Comparison of ENCODE assay signal across 21 cellular contexts in the genomic region with DNA sequence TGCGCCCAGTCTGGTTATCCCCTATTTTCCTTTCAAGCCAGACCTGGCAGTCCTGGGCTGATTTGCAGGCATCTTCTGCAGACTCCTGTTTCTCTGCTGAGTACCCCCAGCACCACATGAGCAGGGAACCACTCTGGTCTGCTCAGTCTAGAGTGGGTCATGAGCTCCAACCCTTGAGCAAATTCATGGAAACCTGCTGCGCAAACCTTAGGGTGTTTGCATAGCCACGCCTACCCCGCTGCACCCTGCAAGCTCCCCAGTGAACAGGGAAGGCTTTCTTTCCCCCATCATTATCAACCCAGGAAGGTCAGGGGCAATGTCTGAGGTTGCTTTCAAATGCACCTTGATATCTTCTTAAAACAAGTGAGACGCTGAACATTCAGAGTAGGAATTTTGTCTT. TPM values are rescaled to one million over a fixed set of nuclear protein-coding genes. Genes with fewer than 3 reads are reported as not detected.
DNase-seq lines count a peak whose midpoint lies in the region; ATAC-seq and TF ChIP-seq lines count a peak whose summit lies in the region.
"Had no signal": no experiment of that assay in that cellular context is flagged by ENCODE, and none has a peak within 500 bp of the region (broad histone marks: within the 10 kb centered on the region; RNA-seq: fewer than 3 reads in every experiment).

No MANE protein-coding gene starts in this region.

- no peaks in the 10 kb centered on the region for H3K9me3 Mint-ChIP-seq in activated naive CD4-positive, alpha-beta T cell treated with anti-CD3 and anti-CD28 coated beads, Interleukin-2, amount 50 U/mL, for 24 hours
- no peaks in the 10 kb centered on the region for H3K9me3 Mint-ChIP-seq in type B pancreatic cell
- H3K9me3 Mint-ChIP-seq: activated B cell treated with CpG ODN at 0.5 μM for 24 hours had no signal

- peaks cover 7% of the 10 kb centered on the region for H3K36me3 Mint-ChIP-seq in activated naive CD4-positive, alpha-beta T cell treated with anti-CD3 and anti-CD28 coated beads, Interleukin-2, amount 50 U/mL, for 24 hours
- peaks cover 20% of the 10 kb centered on the region for H3K36me3 Mint-ChIP-seq in type B pancreatic cell

- H3K9ac ChIP-seq in mucosa of rectum (ENCODE audit: low read depth in 1 of 2, low read length in 2 of 2): peak overlapping the region; percentile 14 to 83

- H3K36me3 ChIP-seq in body of pancreas (replicated peaks in 1 of 2; ENCODE audit: insufficient read depth in 1 of 2, low read depth in 2 of 2) (peaks cover 0 to 6% of the 10 kb centered on the region in 2 donors), mucosa of rectum (ENCODE audit: control insufficient read depth in 2 of 2, insufficient read depth in 2 of 2, low read length in 2 of 2) (peaks cover 16 to 17% of the 10 kb centered on the region in 2 donors), adrenal gland (replicated peaks in 1 of 2) (peaks cover 0 to 26% of the 10 kb centered on the region in 2 donors)

- TF ChIP-seq CTCF in body of pancreas (IDR thresholded peaks at IDR 0.05) (no peak), type B pancreatic cell (conservative IDR thresholded peaks at IDR 0.05) (no peak), adrenal gland (IDR thresholded peaks at IDR 0.05) (no peak)

- H3K27me3 ChIP-seq in body of pancreas (no peaks in the 10 kb centered on the region), mucosa of rectum (ENCODE audit: control insufficient read depth in 2 of 2, insufficient read depth in 2 of 2, low read length in 2 of 2) (no peaks in the 10 kb centered on the region), adrenal gland (no peaks in the 10 kb centered on the region)
- H3K27me3 ChIP-seq: tibial artery had no signal

- TF ChIP-seq POLR2A in body of pancreas (IDR thresholded peaks at IDR 0.05) (no peak), adrenal gland (IDR thresholded peaks at IDR 0.05) (no peak)

- WGBS in body of pancreas, 2 donors: 55 to 57% methylated on average over 5 of the region's 5 CpGs
- 96 to 99% (median 98%) methylated on average over 5 of the region's 5 CpGs for whole genome bisulfite sequencing in adrenal gland, 4 donors

- ATAC-seq in body of pancreas (no peak), GM21423 (IDR thresholded peaks at IDR 0.05; ENCODE audit: unreplicated experiment) (no peak)
- ATAC-seq: naive thymus-derived CD8-positive, alpha-beta T cell; psoas muscle had no signal

- H3K4me1 ChIP-seq in body of pancreas (peaks cover 51% of the 10 kb centered on the region), mucosa of rectum (ENCODE audit: control insufficient read depth in 2 of 2, insufficient read depth in 2 of 2, low read length in 2 of 2) (peaks cover 31 to 48% of the 10 kb centered on the region in 2 donors), adrenal gland (replicated peaks in 1 of 2) (peaks cover 0 to 32% of the 10 kb centered on the region in 2 donors)

- no peaks in the 10 kb centered on the region for H3K27me3 Mint-ChIP-seq in activated naive CD4-positive, alpha-beta T cell treated with anti-CD3 and anti-CD28 coated beads, Interleukin-2, amount 50 U/mL, for 24 hours
- H3K27me3 Mint-ChIP-seq in type B pancreatic cell: peaks cover 7% of the 10 kb centered on the region
- H3K27me3 Mint-ChIP-seq: activated B cell treated with CpG ODN at 0.5 μM for 24 hours; CD4-positive, alpha-beta memory T cell; naive thymus-derived CD8-positive, alpha-beta T cell had no signal

- H3K9me3 ChIP-seq in body of pancreas (no peaks in the 10 kb centered on the region), mucosa of rectum (ENCODE audit: control insufficient read depth in 2 of 2, low read length in 2 of 2) (no peaks in the 10 kb centered on the region), adrenal gland (replicated peaks in 1 of 3) (no peaks in the 10 kb centered on the region)
- H3K9me3 ChIP-seq: psoas muscle, tibial artery had no signal

- intact Hi-C loops in body of pancreas (cut with DNase I): no loop called here
- intact Hi-C loops in adrenal gland (cut with DNase I): no loop called here

- peak overlapping the region; percentile 1 for H3K27ac Mint-ChIP-seq in activated naive CD4-positive, alpha-beta T cell treated with anti-CD3 and anti-CD28 coated beads, Interleukin-2, amount 50 U/mL, for 24 hours
- peak overlapping the region; percentile 95 for H3K27ac Mint-ChIP-seq in type B pancreatic cell
- H3K27ac Mint-ChIP-seq: activated B cell treated with CpG ODN at 0.5 μM for 24 hours; CD4-positive, alpha-beta memory T cell had no signal

- no peak overlapping the region for H3K4me3 Mint-ChIP-seq in activated naive CD4-positive, alpha-beta T cell treated with anti-CD3 and anti-CD28 coated beads, Interleukin-2, amount 50 U/mL, for 24 hours
- H3K4me3 Mint-ChIP-seq in type B pancreatic cell: peak overlapping the region; percentile 36
- H3K4me3 Mint-ChIP-seq: activated B cell treated with CpG ODN at 0.5 μM for 24 hours; CD4-positive, alpha-beta memory T cell; naive thymus-derived CD8-positive, alpha-beta T cell had no signal

- H3K4me3 ChIP-seq in body of pancreas (no peak overlapping the region), mucosa of rectum (ENCODE audit: low read length in 2 of 2) (peak overlapping the region; percentile 21 to 57), adrenal gland (no peak overlapping the region)
- H3K4me3 ChIP-seq: psoas muscle, tibial artery had no signal

- H3K4me1 Mint-ChIP-seq in activated naive CD4-positive, alpha-beta T cell treated with anti-CD3 and anti-CD28 coated beads, Interleukin-2, amount 50 U/mL, for 24 hours: peaks cover 44% of the 10 kb centered on the region
- H3K4me1 Mint-ChIP-seq in type B pancreatic cell (ENCODE audit: unreplicated experiment): peaks cover 46% of the 10 kb centered on the region

- H3K27ac ChIP-seq in body of pancreas (peak overlapping the region; percentile 5 to 97 (median 91)), mucosa of rectum (ENCODE audit: low read depth in 2 of 2, low read length in 2 of 2) (peak overlapping the region; percentile 84 to 96), adrenal gland (peak overlapping the region in 2 of 5 donors; percentile 37 to 45)
- H3K27ac ChIP-seq: psoas muscle had no signal

- no peak for DNase-seq in activated naive CD4-positive, alpha-beta T cell (lab: John Stamatoyannopoulos, UW)
- peak in 1 of 4 donors; percentile 28 for DNase-seq in body of pancreas
- no peak for DNase-seq in type B pancreatic cell (ENCODE audit: extremely low spot score, unreplicated experiment)
- no peak for DNase-seq in adrenal gland
- DNase-seq in T-helper 2 cell: no peak
- DNase-seq: ACHN; activated B cell treated with CpG ODN at 0.5 μM for 24 hours; activated CD8-positive, alpha-beta memory T cell treated with anti-CD3 and anti-CD28 coated beads for 24 hours; CD4-positive, alpha-beta memory T cell; cerebellar nuclear complex; DMS79; naive thymus-derived CD8-positive, alpha-beta T cell; NCI-H146; NCI-H226; psoas muscle; Right ventricle myocardium superior; stimulated activated CD4-positive, alpha-beta T cell treated with anti-CD3 and anti-CD28 coated beads, Interleukin-12 subunit alpha, Interleukin-12 subunit beta, amount 100 ng/mL, for 4 hours; tibial artery had no signal

RNA-seq across cellular contexts. Expression of gene KCNE1, which starts 11.0 kb away (rescaled TPM):
- total RNA-seq in body of pancreas (1 to 10 TPM in 1 of 2 donors, not detected in 1; 1.0 TPM), type B pancreatic cell (ENCODE audit: low replicate concordance) (0.14 and 0.51 TPM in 2 replicates), adrenal gland (1 to 10 TPM in 7 of 8 donors, under 1 TPM in 1; 0.12 to 4.8 (median 2.3) TPM)
- polyA plus RNA-seq in adrenal gland: 1 to 10 TPM in 1 of 3 donors, under 1 TPM in 2; 0.37 to 2.3 (median 0.57) TPM
- total RNA-seq: activated B cell treated with CpG ODN at 0.5 μM for 24 hours had no signal
- polyA plus RNA-seq: naive thymus-derived CD8-positive, alpha-beta T cell had no signal

Comparison
In these comparisons a context has a peak if more than half of its experiments do, and no peak if none do; other contexts are left out.
1. H3K4me3 ChIP-seq: peak in mucosa of rectum (2 of 2); none in body of pancreas (0 of 2) and adrenal gland (0 of 4).